Comparison of ENCODE assay signal across 8 cellular contexts in genomic region chr2:47904903-47905453, GRCh38. TPM values are rescaled to one million over a fixed set of nuclear protein-coding genes. Genes with fewer than 3 reads are reported as not detected.
DNase-seq lines count a peak whose midpoint lies in the region; ATAC-seq and TF ChIP-seq lines count a peak whose summit lies in the region.

No MANE protein-coding gene starts in this region.

- H3K4me3 ChIP-seq in CD4-positive, CD25-positive, alpha-beta regulatory T cell (ENCODE audit: low read depth, low read length), result peak overlapping the region; percentile 94
- peak overlapping the region; percentile 93 for H3K4me3 ChIP-seq in OCI-LY1 (ENCODE audit: low read depth, low read length, poor library complexity, severe bottlenecking)
- peak overlapping the region; percentile 81 to 99 (median 84) for H3K4me3 ChIP-seq in adrenal gland
- H3K4me3 ChIP-seq in retinal pigment epithelial cell (ENCODE audit: low read length), result peak overlapping the region; percentile 93

- peaks cover 50% of the 10 kb centered on the region for H3K79me2 ChIP-seq in OCI-LY1 (ENCODE audit: insufficient read depth, low read length)

- peak overlapping the region; percentile 90 for H3K9ac ChIP-seq in OCI-LY1 (ENCODE audit: low read length)

- intact Hi-C loops in adrenal gland (cut with DNase I), result loop anchor here (10.0 kb wide), 4 partner anchors 50 to 520 kb away; partner anchors contain the start of gene MSH6 (in 1 of the 2)

- H3K9me3 Mint-ChIP-seq in CD4-positive, CD25-positive, alpha-beta regulatory T cell, result no peaks in the 10 kb centered on the region

- no peaks in the 10 kb centered on the region for H3K27me3 Mint-ChIP-seq in CD4-positive, CD25-positive, alpha-beta regulatory T cell

- ATAC-seq in CD4-positive, CD25-positive, alpha-beta regulatory T cell (ENCODE audit: low read depth in 2 of 2), result peak; percentile 1 to 2
- peak; percentile 9 for ATAC-seq in GM19438 (IDR thresholded peaks at IDR 0.05; ENCODE audit: low read depth, unreplicated experiment)

- DNase-seq in CD4-positive, CD25-positive, alpha-beta regulatory T cell, result peak in 1 of 3 donors; percentile 21
- DNase-seq in adrenal gland, result peak; percentile 33 to 59 (median 51)
- DNase-seq in hepatic stellate cell (ENCODE audit: low spot score), result peak; percentile 16
- DNase-seq in retinal pigment epithelial cell (ENCODE audit: low read depth), result no peak
- DNase-seq in kidney glomerular epithelial cell (lab: John Stamatoyannopoulos, UW), result no peak
- DNase-seq in ACHN, result no peak

- H3K9me2 ChIP-seq in OCI-LY1 (ENCODE audit: low read depth, low read length), result no peaks in the 10 kb centered on the region

- 0 to 1% (median 1%) methylated on average over 12 to 45 of the region's 45 CpGs for WGBS in adrenal gland, 4 donors

- no peaks in the 10 kb centered on the region for H3F3A ChIP-seq in OCI-LY1 (ENCODE audit: insufficient read depth, low read length)

- H3K27me3 ChIP-seq in CD4-positive, CD25-positive, alpha-beta regulatory T cell (ENCODE audit: control insufficient read depth, insufficient read depth, low read length), result no peaks in the 10 kb centered on the region
- no peaks in the 10 kb centered on the region for H3K27me3 ChIP-seq in OCI-LY1 (ENCODE audit: insufficient read depth, low read length)
- H3K27me3 ChIP-seq in adrenal gland, result no peaks in the 10 kb centered on the region

- no peaks in the 10 kb centered on the region for H4K20me1 ChIP-seq in OCI-LY1 (ENCODE audit: insufficient read depth, low read length)

- in situ Hi-C loops in ACHN (cut with HindIII; ENCODE audit: low pct_ligation_motif_present, low pct_unique_long_range_greater_than_20kb, low sequenced_read_pairs), result no loop called here

- H3K4me1 Mint-ChIP-seq in CD4-positive, CD25-positive, alpha-beta regulatory T cell, result peaks cover 15 to 50% (median 41%) of the 10 kb centered on the region in 4 donors

- peaks cover 27% of the 10 kb centered on the region for H3K4me1 ChIP-seq in CD4-positive, CD25-positive, alpha-beta regulatory T cell (ENCODE audit: control insufficient read depth, insufficient read depth, low read length, poor library complexity, severe bottlenecking)
- H3K4me1 ChIP-seq in OCI-LY1 (ENCODE audit: insufficient read depth, low read length, severe bottlenecking) (peaks cover 35% of the 10 kb centered on the region), adrenal gland (replicated peaks in 1 of 2) (peaks cover 4 to 32% of the 10 kb centered on the region in 2 donors)

- H3K4me3 Mint-ChIP-seq in CD4-positive, CD25-positive, alpha-beta regulatory T cell, result peak overlapping the region; percentile 98

- peak overlapping the region; percentile 78 for H3K27ac ChIP-seq in CD4-positive, CD25-positive, alpha-beta regulatory T cell (ENCODE audit: insufficient read depth, low read length, poor library complexity, severe bottlenecking)
- H3K27ac ChIP-seq in OCI-LY1 (ENCODE audit: low read depth, low read length, poor library complexity, severe bottlenecking) (peak overlapping the region; percentile 84), adrenal gland (peak overlapping the region; percentile 56 to 99 (median 99))

- TF ChIP-seq CTCF in OCI-LY1 (IDR thresholded peaks at IDR 0.05; ENCODE audit: low read length) (no peak), adrenal gland (IDR thresholded peaks at IDR 0.05) (peak in 2 of 6 experiments; percentile 15 to 28), retinal pigment epithelial cell (conservative IDR thresholded peaks at IDR 0.05; ENCODE audit: low read depth, low read length) (no peak)

- no peaks in the 10 kb centered on the region for H3K36me3 Mint-ChIP-seq in CD4-positive, CD25-positive, alpha-beta regulatory T cell

- no peaks in the 10 kb centered on the region for H3K36me3 ChIP-seq in CD4-positive, CD25-positive, alpha-beta regulatory T cell (ENCODE audit: control insufficient read depth, insufficient read depth, low read length)
- no peaks in the 10 kb centered on the region for H3K36me3 ChIP-seq in OCI-LY1 (ENCODE audit: insufficient read depth, low read length)
- no peaks in the 10 kb centered on the region for H3K36me3 ChIP-seq in adrenal gland (replicated peaks in 1 of 2)

- TF ChIP-seq POLR2A in adrenal gland (IDR thresholded peaks at IDR 0.05), result no peak

- no peak overlapping the region for H2AFZ ChIP-seq in OCI-LY1 (ENCODE audit: low read length)

- H3K4me2 ChIP-seq in OCI-LY1 (ENCODE audit: low read length), result peak overlapping the region; percentile 73

- no peaks in the 10 kb centered on the region for H3K9me3 ChIP-seq in CD4-positive, CD25-positive, alpha-beta regulatory T cell (ENCODE audit: control insufficient read depth in 2 of 2, low read length in 2 of 2)
- no peaks in the 10 kb centered on the region for H3K9me3 ChIP-seq in OCI-LY1 (ENCODE audit: low read length)
- no peaks in the 10 kb centered on the region for H3K9me3 ChIP-seq in adrenal gland (replicated peaks in 1 of 3)

- peak overlapping the region; percentile 95 to 100 (median 97) for H3K27ac Mint-ChIP-seq in CD4-positive, CD25-positive, alpha-beta regulatory T cell

RNA-seq across cellular contexts. Expression of gene FBXO11, which starts 1.3 kb away (rescaled TPM):
- 124 TPM for total RNA-seq in CD4-positive, CD25-positive, alpha-beta regulatory T cell
- 1 to 10 TPM; 5.0 to 7.7 (median 6.0) TPM for polyA plus RNA-seq in CD4-positive, CD25-positive, alpha-beta regulatory T cell
- total RNA-seq in adrenal gland, result 10 to 100 TPM; 21.7 to 61.7 (median 50.9) TPM
- polyA plus RNA-seq in adrenal gland, result 10 to 100 TPM; 38.1 to 50.7 (median 45.6) TPM

Comparison
In these comparisons a context has a peak if more than half of its experiments do, and no peak if none do; other contexts are left out.
1. DNase-seq: peak in adrenal gland (7 of 7) and hepatic stellate cell (single experiment); none in retinal pigment epithelial cell (single experiment), kidney glomerular epithelial cell (single experiment) and ACHN (single experiment).
2. Peak in every context shown above with its lines, with median percentiles within 50 percentile points of each other: H3K27ac ChIP-seq and H3K4me3 ChIP-seq.